In genomic region chr6:69398729-69399128, GRCh38 we compare ENCODE assay signal across 28 cellular contexts.
"Had no signal": no experiment of that assay in that cellular context is flagged by ENCODE, and none has a peak within 500 bp of the region (broad histone marks: within the 10 kb centered on the region; RNA-seq: fewer than 3 reads in every experiment).

No MANE protein-coding gene starts in this region.

- ATAC-seq: gastrocnemius medialis; left ventricle myocardium superior; naive thymus-derived CD8-positive, alpha-beta T cell; pancreas; psoas muscle had no signal

- H2AFZ ChIP-seq: hepatocyte had no signal

- H3K4me1 ChIP-seq: adrenal gland, ascending aorta, colonic mucosa, gastrocnemius medialis, pancreas, psoas muscle, right atrium auricular region, transverse colon, uterus had no signal

- H3K27me3 ChIP-seq: adrenal gland, ascending aorta, colonic mucosa, gastrocnemius medialis, hepatocyte, pancreas, right atrium auricular region, transverse colon, uterus had no signal

- H3K4me3 ChIP-seq: adrenal gland, ascending aorta, colonic mucosa, gastrocnemius medialis, hepatocyte, pancreas, psoas muscle, right atrium auricular region, transverse colon, uterus had no signal

- H3K9me3 ChIP-seq: adrenal gland, ascending aorta, colonic mucosa, gastrocnemius medialis, pancreas, psoas muscle, right atrium auricular region, transverse colon, uterus had no signal

- H3K27ac ChIP-seq: adrenal gland, ascending aorta, colonic mucosa, gastrocnemius medialis, hepatocyte, pancreas, psoas muscle, right atrium auricular region, transverse colon, uterus had no signal

- H3K79me2 ChIP-seq: hepatocyte had no signal

- H3K4me2 ChIP-seq: hepatocyte had no signal

- H3K36me3 ChIP-seq: adrenal gland, ascending aorta, colonic mucosa, gastrocnemius medialis, pancreas, right atrium auricular region, transverse colon, uterus had no signal

- DNase-seq: activated CD4-positive, alpha-beta memory T cell treated with anti-CD3 and anti-CD28 coated beads for 36 hours; activated CD4-positive, alpha-beta T cell treated with anti-CD3 and anti-CD28 coated beads, Interleukin-2, amount 10 ng/mL, durations not matched to agents 24 days and 14 days; activated CD4-positive, CD25-positive, alpha-beta regulatory T cell treated with anti-CD3 and anti-CD28 coated beads, Interleukin-2, amount 50 U/mL, for 72 hours; activated CD8-positive, alpha-beta memory T cell treated with anti-CD3 and anti-CD28 coated beads, Interleukin-2, amount 50 U/mL, for 4 hours; activated effector memory CD4-positive, alpha-beta T cell treated with anti-CD3 and anti-CD28 coated beads, Interleukin-2, amount 50 U/mL, for 16 hours; activated naive CD4-positive, alpha-beta T cell treated with anti-CD3 and anti-CD28 coated beads for 36 hours; activated naive CD8-positive, alpha-beta T cell treated with anti-CD3 and anti-CD28 coated beads for 36 hours; activated T-cell treated with anti-CD3 and anti-CD28 coated beads, Interleukin-2, amount 50 U/mL, for 1 hour; adrenal gland; cerebellar nuclear complex; colonic mucosa; effector memory CD4-positive, alpha-beta T cell; gastrocnemius medialis; islet precursor cell; left ventricle myocardium superior; naive thymus-derived CD8-positive, alpha-beta T cell; pancreas; psoas muscle; stimulated activated CD4-positive, alpha-beta T cell treated with anti-CD3 and anti-CD28 coated beads, Interleukin-15, amount 100 ng/mL, for 24 hours; stimulated activated CD4-positive, alpha-beta T cell treated with anti-CD3 and anti-CD28 coated beads, Interleukin-2, amount 100 ng/mL, for 24 hours; stimulated activated naive CD4-positive, alpha-beta T cell; SW 1271; T-helper 9 cell; transverse colon; uterus had no signal
